In the genomic region with DNA sequence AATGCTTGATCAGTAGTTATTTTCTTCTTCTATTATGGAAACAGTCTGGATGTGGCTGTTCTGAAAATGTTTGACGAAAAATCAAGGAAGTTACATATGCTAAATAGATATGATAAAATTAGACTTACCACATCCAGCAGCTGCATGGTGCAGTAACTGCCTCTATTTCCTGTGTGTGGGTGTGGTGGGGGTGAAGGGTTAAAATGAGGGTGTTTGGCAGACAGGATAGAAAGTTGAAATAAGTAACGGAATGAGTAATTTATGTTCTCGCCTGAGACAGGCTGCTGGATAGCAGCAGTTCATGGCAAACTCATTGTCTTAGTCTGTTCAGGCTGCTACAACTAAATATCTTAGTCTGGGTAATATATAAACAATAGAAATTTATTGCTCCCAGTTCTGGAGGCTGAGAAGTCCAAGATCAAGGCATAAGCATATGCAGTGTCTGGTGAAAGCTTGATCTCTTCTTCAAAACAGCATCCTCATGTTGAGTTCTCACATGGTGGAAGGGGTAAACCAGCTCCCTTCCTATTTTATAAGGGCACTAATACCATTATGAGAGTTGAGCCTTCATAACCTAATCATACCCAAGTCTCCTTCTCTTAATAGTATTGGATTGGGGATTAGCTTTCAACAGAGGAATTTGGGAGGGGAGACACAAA, we compare ENCODE assay signal across 10 cellular contexts.
DNase-seq lines count a peak whose midpoint lies in the region; ATAC-seq, FAIRE-seq and TF ChIP-seq lines count a peak whose summit lies in the region.
"Had no signal": no experiment of that assay in that cellular context is flagged by ENCODE, and none has a peak within 500 bp of the region (broad histone marks: within the 10 kb centered on the region; RNA-seq: fewer than 3 reads in every experiment).

No MANE protein-coding gene starts in this region.

- H3K4me3 ChIP-seq in BLaER1 treated with 17β-estradiol and CSF1 and Interleukin-3, amounts not matched to agents 10 nM and 100 nM: peak overlapping the region in 4 of 10 experiments; percentile 8 to 40 (median 12); a peak in 7 of 20 replicates
- H3K4me3 ChIP-seq: Peyer's patch had no signal

- H3K27ac ChIP-seq in BLaER1 treated with 17β-estradiol and CSF1 and Interleukin-3, amounts not matched to agents 10 nM and 100 nM: peak overlapping the region; percentile 66 to 99 (median 94); a peak in 21 of 22 replicates
- H3K27ac ChIP-seq: Peyer's patch had no signal

- CTCF ChIA-PET in activated CD8-positive, alpha-beta T cell treated with anti-CD3 and anti-CD28 coated beads, Interleukin-2, amount 10 ng/mL, durations not matched to agents 7 days and 5 days (lab: Charles Lee): interaction anchor here (1.1 kb wide), 1 partner anchor 11 kb away, joined by 3 read pairs; no protein-coding TSS in a partner anchor
- CTCF ChIA-PET in Calu3 (lab: Charles Lee): no interaction called here

- POLR2A ChIA-PET in activated CD8-positive, alpha-beta T cell treated with anti-CD3 and anti-CD28 coated beads, Interleukin-2, amount 10 ng/mL, durations not matched to agents 7 days and 5 days (lab: Charles Lee): no interaction called here

- peak; percentile 72 for DNase-seq in activated CD8-positive, alpha-beta T cell treated with anti-CD3 and anti-CD28 coated beads, Interleukin-2, amount 10 ng/mL, durations not matched to agents 7 days and 5 days
- no peak for DNase-seq in Ammon's horn (ENCODE audit: low spot score)
- DNase-seq in frontal cortex (ENCODE audit: low spot score in 2 of 2): no peak
- DNase-seq in Calu3: no peak
- DNase-seq: Peyer's patch had no signal

- no peak overlapping the region for H3K4me3 Mint-ChIP-seq in activated CD8-positive, alpha-beta T cell treated with anti-CD3 and anti-CD28 coated beads, Interleukin-2, amount 10 ng/mL, durations not matched to agents 7 days and 5 days
- no peak overlapping the region for H3K4me3 Mint-ChIP-seq in Calu3 (ENCODE audit: low read depth, unreplicated experiment)

- H3K4me2 ChIP-seq in BLaER1 treated with 17β-estradiol and CSF1 and Interleukin-3, amounts not matched to agents 10 nM and 100 nM: peak overlapping the region; percentile 61 to 81 (median 71)

- no peak for TF ChIP-seq CTCF in Calu3 (IDR thresholded peaks at IDR 0.05; ENCODE audit: unreplicated experiment)

- H3K27ac Mint-ChIP-seq in activated CD8-positive, alpha-beta T cell treated with anti-CD3 and anti-CD28 coated beads, Interleukin-2, amount 10 ng/mL, durations not matched to agents 7 days and 5 days: peak overlapping the region; percentile 37
- H3K27ac Mint-ChIP-seq in Calu3 (ENCODE audit: unreplicated experiment): no peak overlapping the region

- peaks cover 0 to 24% (median 8%) of the 10 kb centered on the region in 11 experiments; a peak in 10 of 22 replicates for H3K36me3 ChIP-seq in BLaER1 treated with 17β-estradiol and CSF1 and Interleukin-3, amounts not matched to agents 10 nM and 100 nM
- H3K36me3 ChIP-seq: Peyer's patch had no signal

- H3K27me3 Mint-ChIP-seq in activated CD8-positive, alpha-beta T cell treated with anti-CD3 and anti-CD28 coated beads, Interleukin-2, amount 10 ng/mL, durations not matched to agents 7 days and 5 days (ENCODE audit: low read depth): no peaks in the 10 kb centered on the region
- H3K27me3 Mint-ChIP-seq in Calu3 (ENCODE audit: unreplicated experiment): no peaks in the 10 kb centered on the region
- H3K27me3 Mint-ChIP-seq: CD4-positive, CD25-positive, alpha-beta regulatory T cell had no signal

- FAIRE-seq in frontal cortex (lab: Jason Lieb, UNC): no peak

- peaks cover 9% of the 10 kb centered on the region for H3K9me3 Mint-ChIP-seq in activated CD8-positive, alpha-beta T cell treated with anti-CD3 and anti-CD28 coated beads, Interleukin-2, amount 10 ng/mL, durations not matched to agents 7 days and 5 days (ENCODE audit: insufficient read depth)
- no peaks in the 10 kb centered on the region for H3K9me3 Mint-ChIP-seq in Calu3 (ENCODE audit: low read depth, unreplicated experiment)

- no peaks in the 10 kb centered on the region for H4K20me1 ChIP-seq in BLaER1 treated with 17β-estradiol and CSF1 and Interleukin-3, amounts not matched to agents 10 nM and 100 nM

- H3K27me3 ChIP-seq in BLaER1 treated with 17β-estradiol and CSF1 and Interleukin-3, amounts not matched to agents 10 nM and 100 nM: no peaks in the 10 kb centered on the region
- H3K27me3 ChIP-seq: Peyer's patch had no signal

- H3K9ac ChIP-seq in BLaER1 treated with 17β-estradiol and CSF1 and Interleukin-3, amounts not matched to agents 10 nM and 100 nM: peak overlapping the region; percentile 7 to 85 (median 75); a peak in 21 of 22 replicates

- ATAC-seq in GM21381 (IDR thresholded peaks at IDR 0.05; ENCODE audit: unreplicated experiment) (peak; percentile 81), HG03469 (IDR thresholded peaks at IDR 0.05; ENCODE audit: unreplicated experiment) (peak; percentile 90), GM21529 (IDR thresholded peaks at IDR 0.05; ENCODE audit: unreplicated experiment) (no peak)
- ATAC-seq in activated CD8-positive, alpha-beta T cell treated with anti-CD3 and anti-CD28 coated beads, Interleukin-2, amount 10 ng/mL, durations not matched to agents 7 days and 5 days: peak; percentile 92

- peaks cover 21% of the 10 kb centered on the region for H3K4me1 Mint-ChIP-seq in activated CD8-positive, alpha-beta T cell treated with anti-CD3 and anti-CD28 coated beads, Interleukin-2, amount 10 ng/mL, durations not matched to agents 7 days and 5 days (ENCODE audit: low read depth)
- no peaks in the 10 kb centered on the region for H3K4me1 Mint-ChIP-seq in Calu3 (ENCODE audit: low read depth, unreplicated experiment)

- H3K36me3 Mint-ChIP-seq in activated CD8-positive, alpha-beta T cell treated with anti-CD3 and anti-CD28 coated beads, Interleukin-2, amount 10 ng/mL, durations not matched to agents 7 days and 5 days (ENCODE audit: low read depth): peaks cover 3% of the 10 kb centered on the region
- no peaks in the 10 kb centered on the region for H3K36me3 Mint-ChIP-seq in Calu3 (ENCODE audit: insufficient read depth, unreplicated experiment)
- H3K36me3 Mint-ChIP-seq: CD4-positive, CD25-positive, alpha-beta regulatory T cell had no signal

- intact Hi-C loops in Calu3 (cut with micrococcal nuclease; ENCODE audit: unreplicated experiment): no loop called here

- no TSS peak for BruUV-seq in Calu3 (replicated peaks; lab: Mats Ljungman, UMichigan)

- H3K9me3 ChIP-seq in BLaER1 treated with 17β-estradiol and CSF1 and Interleukin-3, amounts not matched to agents 10 nM and 100 nM (replicated peaks in 1 of 11): peaks cover 44 to 70% (median 60%) of the 10 kb centered on the region in 11 experiments
- H3K9me3 ChIP-seq: Peyer's patch had no signal

- H3K4me1 ChIP-seq in BLaER1 treated with 17β-estradiol and CSF1 and Interleukin-3, amounts not matched to agents 10 nM and 100 nM: peaks cover 27 to 40% (median 31%) of the 10 kb centered on the region in 10 experiments
- H3K4me1 ChIP-seq: Peyer's patch had no signal
